In genomic region chr22:47124946-47125345, GRCh38 we compare ENCODE assay signal across 18 cellular contexts.
DNase-seq lines count a peak whose midpoint lies in the region; ATAC-seq and TF ChIP-seq lines count a peak whose summit lies in the region.
"Had no signal": no experiment of that assay in that cellular context is flagged by ENCODE, and none has a peak within 500 bp of the region (broad histone marks: within the 10 kb centered on the region; RNA-seq: fewer than 3 reads in every experiment).

No MANE protein-coding gene starts in this region.

- no peak overlapping the region for H4K8ac ChIP-seq in mesendoderm (ENCODE audit: low read depth, low read length)

- H3K36me3 ChIP-seq in mesendoderm (ENCODE audit: control insufficient read depth, insufficient read depth, low read length) = no peaks in the 10 kb centered on the region

- peak overlapping the region; percentile 61 to 93 for H3K27ac Mint-ChIP-seq in stimulated activated naive CD8-positive, alpha-beta T cell treated with anti-CD3 and anti-CD28 coated beads, Interleukin-15, amount 100 ng/mL, for 72 hours
- no peak overlapping the region for H3K27ac Mint-ChIP-seq in chondrocyte (ENCODE audit: unreplicated experiment)

- no peaks in the 10 kb centered on the region for H3K9me3 Mint-ChIP-seq in stimulated activated naive CD8-positive, alpha-beta T cell treated with anti-CD3 and anti-CD28 coated beads, Interleukin-15, amount 100 ng/mL, for 72 hours
- H3K9me3 Mint-ChIP-seq in chondrocyte (ENCODE audit: low read depth) = no peaks in the 10 kb centered on the region

- ATAC-seq in stimulated activated naive CD8-positive, alpha-beta T cell treated with anti-CD3 and anti-CD28 coated beads, Interleukin-15, amount 100 ng/mL, for 72 hours = peak; percentile 20
- ATAC-seq in stimulated activated naive CD8-positive, alpha-beta T cell treated with anti-CD3 and anti-CD28 coated beads, Interleukin-15, Interleukin-2, amounts not matched to agents 100 U/mL and 50 U/mL, for 24 hours = no peak
- ATAC-seq in sciatic nerve (peak; percentile 44), HG03460 (IDR thresholded peaks at IDR 0.05; ENCODE audit: unreplicated experiment) (no peak), GM21423 (IDR thresholded peaks at IDR 0.05; ENCODE audit: unreplicated experiment) (no peak)
- ATAC-seq: GM12878 had no signal

- H3K4ac ChIP-seq in mesendoderm (ENCODE audit: low read depth, low read length) = no peak overlapping the region

- H3K27me3 ChIP-seq in mesendoderm (ENCODE audit: insufficient read depth, low read length, poor library complexity) = no peaks in the 10 kb centered on the region

- no peak overlapping the region for H3K27ac ChIP-seq in mesendoderm (ENCODE audit: low read depth, low read length)
- H3K27ac ChIP-seq: HL-60 had no signal

- H3K79me1 ChIP-seq in mesendoderm (ENCODE audit: low read length) = no peaks in the 10 kb centered on the region

- H3K36me3 Mint-ChIP-seq in chondrocyte (ENCODE audit: low read depth) = no peaks in the 10 kb centered on the region

- H3K4me3 ChIP-seq in mesendoderm (ENCODE audit: low read length) = no peak overlapping the region
- H3K4me3 ChIP-seq: GM12878 had no signal

- peaks cover 21% of the 10 kb centered on the region for H3K4me1 Mint-ChIP-seq in stimulated activated naive CD8-positive, alpha-beta T cell treated with anti-CD3 and anti-CD28 coated beads, Interleukin-15, amount 100 ng/mL, for 72 hours
- H3K4me1 Mint-ChIP-seq in chondrocyte (ENCODE audit: low read depth) = no peaks in the 10 kb centered on the region

- H3K4me3 Mint-ChIP-seq in stimulated activated naive CD8-positive, alpha-beta T cell treated with anti-CD3 and anti-CD28 coated beads, Interleukin-15, amount 100 ng/mL, for 72 hours = no peak overlapping the region
- no peak overlapping the region for H3K4me3 Mint-ChIP-seq in chondrocyte (ENCODE audit: unreplicated experiment)
- H3K4me3 Mint-ChIP-seq: CD4-positive, alpha-beta memory T cell had no signal

- H2BK15ac ChIP-seq in mesendoderm (replicated peaks; ENCODE audit: low read depth) = no peak overlapping the region

- H3K18ac ChIP-seq in mesendoderm (ENCODE audit: low read length) = no peak overlapping the region

- H2AK5ac ChIP-seq in mesendoderm (ENCODE audit: low read length) = no peak overlapping the region

- H3K4me1 ChIP-seq in mesendoderm (ENCODE audit: control insufficient read depth, low read depth, low read length) = no peaks in the 10 kb centered on the region

- H3K27me3 Mint-ChIP-seq in stimulated activated naive CD8-positive, alpha-beta T cell treated with anti-CD3 and anti-CD28 coated beads, Interleukin-15, amount 100 ng/mL, for 72 hours = no peaks in the 10 kb centered on the region
- H3K27me3 Mint-ChIP-seq in chondrocyte (ENCODE audit: low read depth) = no peaks in the 10 kb centered on the region
- H3K27me3 Mint-ChIP-seq: CD4-positive, alpha-beta memory T cell had no signal

- H2BK120ac ChIP-seq in mesendoderm (ENCODE audit: low read depth, low read length) = no peak overlapping the region

- no peaks in the 10 kb centered on the region for H3K79me2 ChIP-seq in mesendoderm (ENCODE audit: control insufficient read depth, insufficient read depth, low read length)

- H3K23ac ChIP-seq in mesendoderm (ENCODE audit: low read length) = no peak overlapping the region

- intact Hi-C loops in sciatic nerve (cut with DNase I) = no loop called here

- TF ChIP-seq CTCF in chondrocyte (IDR thresholded peaks at IDR 0.05) = no peak

- H3K9ac ChIP-seq in mesendoderm (ENCODE audit: low read length) = no peak overlapping the region
- H3K9ac ChIP-seq: SK-N-SH had no signal

- H3K4me2 ChIP-seq in mesendoderm (ENCODE audit: low read length) = no peak overlapping the region
- H3K4me2 ChIP-seq: SK-N-SH had no signal

- H4K5ac ChIP-seq in mesendoderm (ENCODE audit: low read length) = no peak overlapping the region

- DNase-seq in stimulated activated naive CD8-positive, alpha-beta T cell treated with anti-CD3 and anti-CD28 coated beads, Interleukin-15, amount 100 ng/mL, for 72 hours = no peak
- DNase-seq in stimulated activated naive CD8-positive, alpha-beta T cell treated with anti-CD3 and anti-CD28 coated beads, Interleukin-15, Interleukin-2, amounts not matched to agents 100 U/mL and 50 U/mL, for 24 hours = no peak
- peak; percentile 87 for DNase-seq in chondrocyte (ENCODE audit: low spot score)
- DNase-seq in sciatic nerve (ENCODE audit: low spot score) = no peak
- no peak for DNase-seq in mesendoderm
- DNase-seq: CD4-positive, alpha-beta memory T cell; DMS153; NCI-H1105 treated with DMSO at 0.1 percent for 48 hours; NCI-H1694; NCI-H2107; NCI-H510A; NCI-H748 treated with DMSO at 0.1 percent for 48 hours; SHP77 treated with DMSO at 0.1 percent for 48 hours; SK-N-SH had no signal

- WGBS in mesendoderm (ENCODE audit: extremely low coverage, insufficient coverage, low lambda C conversion rate) = no CpG with 5 or more reads among the region's 14 CpGs

- H2BK5ac ChIP-seq in mesendoderm (ENCODE audit: low read length) = no peak overlapping the region

- H3K56ac ChIP-seq in mesendoderm (ENCODE audit: low read length) = no peak overlapping the region

Comparison
In these comparisons a context has a peak if more than half of its experiments do, and no peak if none do; other contexts are left out.
1. ATAC-seq: peak in stimulated activated naive CD8-positive, alpha-beta T cell treated with anti-CD3 and anti-CD28 coated beads, Interleukin-15, amount 100 ng/mL, for 72 hours (single experiment) and sciatic nerve (single experiment); none in stimulated activated naive CD8-positive, alpha-beta T cell treated with anti-CD3 and anti-CD28 coated beads, Interleukin-15, Interleukin-2, amounts not matched to agents 100 U/mL and 50 U/mL, for 24 hours (single experiment), HG03460 (single experiment) and GM21423 (single experiment).